Comparison of ENCODE assay signal across 20 cellular contexts in genomic region chr22:22914726-22915669, GRCh38. TPM values are rescaled to one million over a fixed set of nuclear protein-coding genes. Genes with fewer than 3 reads are reported as not detected.
DNase-seq lines count a peak whose midpoint lies in the region; ATAC-seq, FAIRE-seq and TF ChIP-seq lines count a peak whose summit lies in the region.
"Had no signal": no experiment of that assay in that cellular context is flagged by ENCODE, and none has a peak within 500 bp of the region (broad histone marks: within the 10 kb centered on the region; RNA-seq: fewer than 3 reads in every experiment).

No MANE protein-coding gene starts in this region.

- H3K36me3 Mint-ChIP-seq in IgD-negative memory B cell (peaks cover 4% of the 10 kb centered on the region), Caco-2 (ENCODE audit: insufficient read depth, unreplicated experiment) (no peaks in the 10 kb centered on the region)
- H3K36me3 Mint-ChIP-seq in stimulated activated naive B cell treated with anti-CD40 and anti-IgM and Interleukin-4, amounts not matched to agents 10 μg/mL and 1 μg/mL and 100 μg/mL, for 72 hours = peaks cover 11 to 17% of the 10 kb centered on the region in 2 donors
- H3K36me3 Mint-ChIP-seq: CD8-positive, alpha-beta memory T cell had no signal

- H3K4me1 ChIP-seq in OCI-LY1 (ENCODE audit: insufficient read depth, low read length, severe bottlenecking) = peaks cover 100% of the 10 kb centered on the region
- no peaks in the 10 kb centered on the region for H3K4me1 ChIP-seq in kidney (ENCODE audit: control insufficient read depth in 1 of 2, insufficient read depth in 1 of 2, low read depth in 1 of 2, low read length in 2 of 2)
- no peaks in the 10 kb centered on the region for H3K4me1 ChIP-seq in Caco-2
- H3K4me1 ChIP-seq: BE2C, HAP-1 had no signal

- H3F3A ChIP-seq in OCI-LY1 (ENCODE audit: insufficient read depth, low read length) = no peaks in the 10 kb centered on the region

- H3K4me1 Mint-ChIP-seq in IgD-negative memory B cell (peaks cover 31 to 49% (median 32%) of the 10 kb centered on the region in 3 donors), Caco-2 (ENCODE audit: low read depth, unreplicated experiment) (no peaks in the 10 kb centered on the region)
- peaks cover 78 to 100% of the 10 kb centered on the region in 2 donors for H3K4me1 Mint-ChIP-seq in stimulated activated naive B cell treated with anti-CD40 and anti-IgM and Interleukin-4, amounts not matched to agents 10 μg/mL and 1 μg/mL and 100 μg/mL, for 72 hours
- H3K4me1 Mint-ChIP-seq: CD8-positive, alpha-beta memory T cell had no signal

- peak overlapping the region; percentile 61 for H3K4me2 ChIP-seq in OCI-LY1 (ENCODE audit: low read length)

- no peaks in the 10 kb centered on the region for H3K9me2 ChIP-seq in OCI-LY1 (ENCODE audit: low read depth, low read length)

- TF ChIP-seq CTCF in OCI-LY1 (IDR thresholded peaks at IDR 0.05; ENCODE audit: low read length) = no peak
- TF ChIP-seq CTCF in kidney (IDR thresholded peaks at IDR 0.05; ENCODE audit: borderline replicate concordance, extremely low read depth, insufficient read depth) = no peak
- TF ChIP-seq CTCF in Caco-2 (IDR thresholded peaks at IDR 0.05; ENCODE audit: insufficient read depth in 1 of 2, low read depth in 1 of 2, low read length in 1 of 2, severe bottlenecking in 1 of 2, unreplicated experiment in 1 of 2) = no peak

- H3K79me2 ChIP-seq in OCI-LY1 (ENCODE audit: insufficient read depth, low read length) = peaks cover 4% of the 10 kb centered on the region; the same call in 1 of the 2 replicates

- BruUV-seq in Caco-2 (replicated peaks; lab: Mats Ljungman, UMichigan) = no TSS peak

- intact Hi-C loops in kidney (cut with DNase I) (no loop called here), Caco-2 (cut with micrococcal nuclease; ENCODE audit: unreplicated experiment) (no loop called here)

- no peaks in the 10 kb centered on the region for H4K20me1 ChIP-seq in OCI-LY1 (ENCODE audit: insufficient read depth, low read length)

- no peak for FAIRE-seq in kidney (lab: Jason Lieb, UNC)
- FAIRE-seq: GM18507 had no signal

- peak overlapping the region in 1 of 4 donors; percentile 47 for H3K4me3 Mint-ChIP-seq in IgD-negative memory B cell
- H3K4me3 Mint-ChIP-seq in stimulated activated naive B cell treated with anti-CD40 and anti-IgM and Interleukin-4, amounts not matched to agents 10 μg/mL and 1 μg/mL and 100 μg/mL, for 72 hours = no peak overlapping the region
- no peak overlapping the region for H3K4me3 Mint-ChIP-seq in Caco-2 (ENCODE audit: unreplicated experiment)
- H3K4me3 Mint-ChIP-seq: CD8-positive, alpha-beta memory T cell had no signal

- H3K27me3 ChIP-seq in OCI-LY1 (ENCODE audit: insufficient read depth, low read length) (no peaks in the 10 kb centered on the region), Caco-2 (replicated peaks; ENCODE audit: control insufficient read depth, insufficient read depth, low read length) (no peaks in the 10 kb centered on the region; the same call in 1 of the 2 replicates)

- DNase-seq in kidney (peak; percentile 26), NOMO-1 treated with dmso at 0.1 percent for 144 hours (lab: John Stamatoyannopoulos, UW; ENCODE audit: unreplicated experiment) (no peak), Caco-2 (no peak), DMS 273 (lab: John Stamatoyannopoulos, UW; ENCODE audit: unreplicated experiment) (no peak)
- no peak for DNase-seq in stimulated activated naive B cell treated with anti-CD40 and anti-IgM and Interleukin-4, amounts not matched to agents 10 μg/mL and 1 μg/mL and 100 μg/mL, for 72 hours
- DNase-seq: BE2C; CD8-positive, alpha-beta memory T cell; DMS 273 treated with DMSO at 0.1 percent for 48 hours; EL; NCI-H1436 treated with DMSO at 0.1 percent for 48 hours; NCI-H2081; NCI-H345; NCI-H526 treated with DMSO at 0.1 percent for 48 hours; SIG-M5; SW 1271 had no signal

- H3K9me3 ChIP-seq in OCI-LY1 (ENCODE audit: low read length) = no peaks in the 10 kb centered on the region
- H3K9me3 ChIP-seq in kidney (ENCODE audit: control insufficient read depth in 1 of 2, low read length in 2 of 2) = no peaks in the 10 kb centered on the region
- H3K9me3 ChIP-seq in Caco-2 = no peaks in the 10 kb centered on the region
- H3K9me3 ChIP-seq: BE2C, HAP-1 had no signal

- POLR2A ChIA-PET in Caco-2 (lab: Charles Lee) = no interaction called here

- H3K9me3 Mint-ChIP-seq in IgD-negative memory B cell (no peaks in the 10 kb centered on the region), Caco-2 (ENCODE audit: unreplicated experiment) (no peaks in the 10 kb centered on the region)
- H3K9me3 Mint-ChIP-seq in stimulated activated naive B cell treated with anti-CD40 and anti-IgM and Interleukin-4, amounts not matched to agents 10 μg/mL and 1 μg/mL and 100 μg/mL, for 72 hours = no peaks in the 10 kb centered on the region
- H3K9me3 Mint-ChIP-seq: CD8-positive, alpha-beta memory T cell had no signal

- H3K4me3 ChIP-seq in OCI-LY1 (ENCODE audit: low read depth, low read length, poor library complexity, severe bottlenecking) (peak overlapping the region; percentile 29), kidney (ENCODE audit: low read length in 2 of 2) (no peak overlapping the region), Caco-2 (ENCODE audit: low read depth, low read length) (no peak overlapping the region)
- H3K4me3 ChIP-seq: HAP-1 had no signal

- peak overlapping the region; percentile 97 for H3K9ac ChIP-seq in OCI-LY1 (ENCODE audit: low read length)
- H3K9ac ChIP-seq in kidney (ENCODE audit: low read length in 2 of 2) = no peak overlapping the region

- peaks cover 12% of the 10 kb centered on the region; the same call in 1 of the 2 replicates for H3K36me3 ChIP-seq in OCI-LY1 (ENCODE audit: insufficient read depth, low read length)
- H3K36me3 ChIP-seq in kidney (ENCODE audit: control insufficient read depth in 1 of 2, insufficient read depth in 2 of 2, low read length in 2 of 2) = no peaks in the 10 kb centered on the region
- no peaks in the 10 kb centered on the region for H3K36me3 ChIP-seq in Caco-2 (ENCODE audit: control insufficient read depth, insufficient read depth, low read length)
- H3K36me3 ChIP-seq: BE2C, HAP-1 had no signal

- H3K27me3 Mint-ChIP-seq in IgD-negative memory B cell (peaks cover 19% of the 10 kb centered on the region), Caco-2 (ENCODE audit: insufficient read depth, unreplicated experiment) (peaks cover 3% of the 10 kb centered on the region)
- no peaks in the 10 kb centered on the region for H3K27me3 Mint-ChIP-seq in stimulated activated naive B cell treated with anti-CD40 and anti-IgM and Interleukin-4, amounts not matched to agents 10 μg/mL and 1 μg/mL and 100 μg/mL, for 72 hours
- H3K27me3 Mint-ChIP-seq: CD8-positive, alpha-beta memory T cell had no signal

- H3K27ac Mint-ChIP-seq in IgD-negative memory B cell (peak overlapping the region in 2 of 3 donors; percentile 33 to 96), Caco-2 (ENCODE audit: unreplicated experiment) (no peak overlapping the region)
- peak overlapping the region; percentile 96 for H3K27ac Mint-ChIP-seq in stimulated activated naive B cell treated with anti-CD40 and anti-IgM and Interleukin-4, amounts not matched to agents 10 μg/mL and 1 μg/mL and 100 μg/mL, for 72 hours

- peak overlapping the region; percentile 99 for H3K27ac ChIP-seq in OCI-LY1 (ENCODE audit: low read depth, low read length, poor library complexity, severe bottlenecking)
- H3K27ac ChIP-seq in kidney (ENCODE audit: low read depth in 2 of 2, low read length in 2 of 2) = no peak overlapping the region

- ATAC-seq in stimulated activated naive B cell treated with anti-CD40 and anti-IgM and Interleukin-4, amounts not matched to agents 10 μg/mL and 1 μg/mL and 100 μg/mL, for 72 hours (replicated peaks) = no peak

- H2AFZ ChIP-seq in OCI-LY1 (ENCODE audit: low read length) = no peak overlapping the region

- CTCF ChIA-PET in Caco-2 (lab: Charles Lee) = interaction anchor here (0.6 to 1.0 kb wide), 2 partner anchors 105 to 201 kb away, joined by 3 read pairs; no protein-coding TSS in a partner anchor

RNA-seq across cellular contexts. Expression of gene IGLL5, which starts 27.4 kb away (rescaled TPM):
- polyA plus RNA-seq in IgD-negative memory B cell (195 TPM), kidney (ENCODE audit: insufficient read depth, low read depth, low replicate concordance) (1.9 TPM)
- total RNA-seq in kidney (103 TPM), Caco-2 (2022) (not detected in 2 replicates)
- total RNA-seq: CD8-positive, alpha-beta memory T cell; RPMI7951 had no signal
- polyA plus RNA-seq: CD8-positive, alpha-beta memory T cell had no signal

Comparison
In these comparisons a context has a peak if more than half of its experiments do, and no peak if none do; other contexts are left out.
1. RNA of gene IGLL5, which starts 27.4 kb away (total RNA-seq): 103 TPM in kidney (single experiment); not detected in Caco-2; every median in the first group is over 100 times any median in the second.